ENCODE assay signal across 2 cellular contexts in genomic region chr1:115188680-115189395, GRCh38.
TF ChIP-seq lines count a peak whose summit lies in the region.

No MANE protein-coding gene starts in this region.

TF ChIP-seq in SK-N-SH, 30 proteins besides CTCF, POLR2A, EP300 and RAD21 (continued from another document):
- TF ChIP-seq, protein P1, sequence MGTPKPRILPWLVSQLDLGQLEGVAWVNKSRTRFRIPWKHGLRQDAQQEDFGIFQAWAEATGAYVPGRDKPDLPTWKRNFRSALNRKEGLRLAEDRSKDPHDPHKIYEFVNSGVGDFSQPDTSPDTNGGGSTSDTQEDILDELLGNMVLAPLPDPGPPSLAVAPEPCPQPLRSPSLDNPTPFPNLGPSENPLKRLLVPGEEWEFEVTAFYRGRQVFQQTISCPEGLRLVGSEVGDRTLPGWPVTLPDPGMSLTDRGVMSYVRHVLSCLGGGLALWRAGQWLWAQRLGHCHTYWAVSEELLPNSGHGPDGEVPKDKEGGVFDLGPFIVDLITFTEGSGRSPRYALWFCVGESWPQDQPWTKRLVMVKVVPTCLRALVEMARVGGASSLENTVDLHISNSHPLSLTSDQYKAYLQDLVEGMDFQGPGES (IDR thresholded peaks at IDR 0.05; ENCODE audit: low read depth, low read length), result no peak
- TF ChIP-seq FOXJ3 (CRISPR knock-in tag; IDR thresholded peaks at IDR 0.05) (no peak), SMC3 (IDR thresholded peaks at IDR 0.05; ENCODE audit: low read depth, low read length) (no peak), ELF1 (IDR thresholded peaks at IDR 0.05) (no peak), NFIC (IDR thresholded peaks at IDR 0.05; ENCODE audit: borderline replicate concordance) (no peak), GABPA (IDR thresholded peaks at IDR 0.05; ENCODE audit: low read depth) (no peak)
- TF ChIP-seq, protein P2, sequence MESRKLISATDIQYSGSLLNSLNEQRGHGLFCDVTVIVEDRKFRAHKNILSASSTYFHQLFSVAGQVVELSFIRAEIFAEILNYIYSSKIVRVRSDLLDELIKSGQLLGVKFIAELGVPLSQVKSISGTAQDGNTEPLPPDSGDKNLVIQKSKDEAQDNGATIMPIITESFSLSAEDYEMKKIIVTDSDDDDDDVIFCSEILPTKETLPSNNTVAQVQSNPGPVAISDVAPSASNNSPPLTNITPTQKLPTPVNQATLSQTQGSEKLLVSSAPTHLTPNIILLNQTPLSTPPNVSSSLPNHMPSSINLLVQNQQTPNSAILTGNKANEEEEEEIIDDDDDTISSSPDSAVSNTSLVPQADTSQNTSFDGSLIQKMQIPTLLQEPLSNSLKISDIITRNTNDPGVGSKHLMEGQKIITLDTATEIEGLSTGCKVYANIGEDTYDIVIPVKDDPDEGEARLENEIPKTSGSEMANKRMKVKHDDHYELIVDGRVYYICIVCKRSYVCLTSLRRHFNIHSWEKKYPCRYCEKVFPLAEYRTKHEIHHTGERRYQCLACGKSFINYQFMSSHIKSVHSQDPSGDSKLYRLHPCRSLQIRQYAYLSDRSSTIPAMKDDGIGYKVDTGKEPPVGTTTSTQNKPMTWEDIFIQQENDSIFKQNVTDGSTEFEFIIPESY (IDR thresholded peaks at IDR 0.05; ENCODE audit: borderline replicate concordance, low read depth), result no peak
- TF ChIP-seq, protein P3, sequence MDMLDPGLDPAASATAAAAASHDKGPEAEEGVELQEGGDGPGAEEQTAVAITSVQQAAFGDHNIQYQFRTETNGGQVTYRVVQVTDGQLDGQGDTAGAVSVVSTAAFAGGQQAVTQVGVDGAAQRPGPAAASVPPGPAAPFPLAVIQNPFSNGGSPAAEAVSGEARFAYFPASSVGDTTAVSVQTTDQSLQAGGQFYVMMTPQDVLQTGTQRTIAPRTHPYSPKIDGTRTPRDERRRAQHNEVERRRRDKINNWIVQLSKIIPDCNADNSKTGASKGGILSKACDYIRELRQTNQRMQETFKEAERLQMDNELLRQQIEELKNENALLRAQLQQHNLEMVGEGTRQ (IDR thresholded peaks at IDR 0.05; ENCODE audit: borderline replicate concordance, low read depth, low read length), result no peak
- TF ChIP-seq, protein P4, sequence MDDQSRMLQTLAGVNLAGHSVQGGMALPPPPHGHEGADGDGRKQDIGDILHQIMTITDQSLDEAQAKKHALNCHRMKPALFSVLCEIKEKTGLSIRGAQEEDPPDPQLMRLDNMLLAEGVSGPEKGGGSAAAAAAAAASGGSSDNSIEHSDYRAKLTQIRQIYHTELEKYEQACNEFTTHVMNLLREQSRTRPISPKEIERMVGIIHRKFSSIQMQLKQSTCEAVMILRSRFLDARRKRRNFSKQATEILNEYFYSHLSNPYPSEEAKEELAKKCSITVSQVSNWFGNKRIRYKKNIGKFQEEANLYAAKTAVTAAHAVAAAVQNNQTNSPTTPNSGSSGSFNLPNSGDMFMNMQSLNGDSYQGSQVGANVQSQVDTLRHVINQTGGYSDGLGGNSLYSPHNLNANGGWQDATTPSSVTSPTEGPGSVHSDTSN (IDR thresholded peaks at IDR 0.05), result no peak

TF ChIP-seq in SK-N-SH treated with all-trans-retinoic acid at 6 μM for 48 hours, 23 proteins besides CTCF, POLR2A, EP300 and RAD21:
- TF ChIP-seq, protein P5, sequence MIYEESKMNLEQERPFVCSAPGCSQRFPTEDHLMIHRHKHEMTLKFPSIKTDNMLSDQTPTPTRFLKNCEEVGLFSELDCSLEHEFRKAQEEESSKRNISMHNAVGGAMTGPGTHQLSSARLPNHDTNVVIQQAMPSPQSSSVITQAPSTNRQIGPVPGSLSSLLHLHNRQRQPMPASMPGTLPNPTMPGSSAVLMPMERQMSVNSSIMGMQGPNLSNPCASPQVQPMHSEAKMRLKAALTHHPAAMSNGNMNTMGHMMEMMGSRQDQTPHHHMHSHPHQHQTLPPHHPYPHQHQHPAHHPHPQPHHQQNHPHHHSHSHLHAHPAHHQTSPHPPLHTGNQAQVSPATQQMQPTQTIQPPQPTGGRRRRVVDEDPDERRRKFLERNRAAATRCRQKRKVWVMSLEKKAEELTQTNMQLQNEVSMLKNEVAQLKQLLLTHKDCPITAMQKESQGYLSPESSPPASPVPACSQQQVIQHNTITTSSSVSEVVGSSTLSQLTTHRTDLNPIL (CRISPR knock-in tag; IDR thresholded peaks at IDR 0.05; ENCODE audit: low read depth), result no peak
- no peak for TF ChIP-seq ARNTL (CRISPR knock-in tag; IDR thresholded peaks at IDR 0.05; ENCODE audit: borderline replicate concordance, low read depth)
- TF ChIP-seq GLIS3 (CRISPR knock-in tag; IDR thresholded peaks at IDR 0.05), result no peak
- TF ChIP-seq SNAI2 (CRISPR knock-in tag; IDR thresholded peaks at IDR 0.05), result no peak
- TF ChIP-seq PPARA (CRISPR knock-in tag; IDR thresholded peaks at IDR 0.05; ENCODE audit: borderline replicate concordance), result no peak
- no peak for TF ChIP-seq RARB (CRISPR knock-in tag; IDR thresholded peaks at IDR 0.05)
- TF ChIP-seq ZFP3 (CRISPR knock-in tag; IDR thresholded peaks at IDR 0.05), result no peak
- TF ChIP-seq, protein P6, sequence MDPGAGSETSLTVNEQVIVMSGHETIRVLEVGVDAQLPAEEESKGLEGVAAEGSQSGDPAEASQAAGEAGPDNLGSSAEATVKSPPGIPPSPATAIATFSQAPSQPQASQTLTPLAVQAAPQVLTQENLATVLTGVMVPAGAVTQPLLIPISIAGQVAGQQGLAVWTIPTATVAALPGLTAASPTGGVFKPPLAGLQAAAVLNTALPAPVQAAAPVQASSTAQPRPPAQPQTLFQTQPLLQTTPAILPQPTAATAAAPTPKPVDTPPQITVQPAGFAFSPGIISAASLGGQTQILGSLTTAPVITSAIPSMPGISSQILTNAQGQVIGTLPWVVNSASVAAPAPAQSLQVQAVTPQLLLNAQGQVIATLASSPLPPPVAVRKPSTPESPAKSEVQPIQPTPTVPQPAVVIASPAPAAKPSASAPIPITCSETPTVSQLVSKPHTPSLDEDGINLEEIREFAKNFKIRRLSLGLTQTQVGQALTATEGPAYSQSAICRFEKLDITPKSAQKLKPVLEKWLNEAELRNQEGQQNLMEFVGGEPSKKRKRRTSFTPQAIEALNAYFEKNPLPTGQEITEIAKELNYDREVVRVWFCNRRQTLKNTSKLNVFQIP (CRISPR knock-in tag; IDR thresholded peaks at IDR 0.05; ENCODE audit: borderline replicate concordance, low read depth), result no peak
- no peak for TF ChIP-seq ZC3H10 (CRISPR knock-in tag; IDR thresholded peaks at IDR 0.05)
- TF ChIP-seq OSR1 (CRISPR knock-in tag; IDR thresholded peaks at IDR 0.05), result no peak
- no peak for TF ChIP-seq ESRRG (CRISPR knock-in tag; IDR thresholded peaks at IDR 0.05)
- no peak for TF ChIP-seq ISL1 (CRISPR knock-in tag; IDR thresholded peaks at IDR 0.05)
- no peak for TF ChIP-seq BACH2 (CRISPR knock-in tag; IDR thresholded peaks at IDR 0.05; ENCODE audit: borderline replicate concordance)
- no peak for TF ChIP-seq ZFP30 (CRISPR knock-in tag; IDR thresholded peaks at IDR 0.05)
- TF ChIP-seq TSHZ2 (CRISPR knock-in tag; IDR thresholded peaks at IDR 0.05), result no peak
- no peak for TF ChIP-seq TCF4 (CRISPR knock-in tag; IDR thresholded peaks at IDR 0.05; ENCODE audit: borderline replicate concordance)
- no peak for TF ChIP-seq TOX (CRISPR knock-in tag; IDR thresholded peaks at IDR 0.05; ENCODE audit: borderline replicate concordance)
